Comparison of ENCODE assay signal across 9 cellular contexts in genomic region chr3:4656059-4656458, GRCh38.
DNase-seq lines count a peak whose midpoint lies in the region; ATAC-seq and TF ChIP-seq lines count a peak whose summit lies in the region.
"Had no signal": no experiment of that assay in that cellular context is flagged by ENCODE, and none has a peak within 500 bp of the region (broad histone marks: within the 10 kb centered on the region; RNA-seq: fewer than 3 reads in every experiment).

No MANE protein-coding gene starts in this region.

- TF ChIP-seq CTCF in type B pancreatic cell (conservative IDR thresholded peaks at IDR 0.05), result peak; percentile 94

- peak; percentile 64 for DNase-seq in activated CD4-positive, alpha-beta T cell treated with anti-CD3 and anti-CD28 coated beads, Interleukin-2, amount 10 ng/mL, durations not matched to agents 24 days and 14 days
- DNase-seq in activated CD4-positive, alpha-beta T cell treated with anti-CD3 and anti-CD28 coated beads for 4 hours, result no peak
- DNase-seq in NCI-H526 treated with DMSO at 0.1 percent for 48 hours (lab: John Stamatoyannopoulos, UW) (peak; percentile 43), cerebellar cortex (ENCODE audit: low spot score) (peak; percentile 71), kidney tubule cell (ENCODE audit: low spot score) (peak; percentile 69), type B pancreatic cell (ENCODE audit: extremely low spot score, unreplicated experiment) (peak; percentile 74)
- no peak for DNase-seq in stimulated activated CD4-positive, alpha-beta T cell treated with anti-CD3 and anti-CD28 coated beads, Interleukin-2, amount 100 ng/mL, for 48 hours
- no peak for DNase-seq in activated CD8-positive, alpha-beta memory T cell treated with anti-CD3 and anti-CD28 coated beads, Interleukin-2, amount 10 ng/mL, durations not matched to agents 7 days and 5 days

- H3K36me3 Mint-ChIP-seq in activated CD4-positive, alpha-beta T cell treated with anti-CD3 and anti-CD28 coated beads, Interleukin-2, amount 10 ng/mL, durations not matched to agents 24 days and 14 days (ENCODE audit: low read depth), result peaks cover 39% of the 10 kb centered on the region
- no peaks in the 10 kb centered on the region for H3K36me3 Mint-ChIP-seq in type B pancreatic cell
- peaks cover 36% of the 10 kb centered on the region for H3K36me3 Mint-ChIP-seq in activated CD8-positive, alpha-beta memory T cell treated with anti-CD3 and anti-CD28 coated beads, Interleukin-2, amount 10 ng/mL, durations not matched to agents 7 days and 5 days

- H3K9me3 Mint-ChIP-seq in activated CD4-positive, alpha-beta T cell treated with anti-CD3 and anti-CD28 coated beads, Interleukin-2, amount 10 ng/mL, durations not matched to agents 24 days and 14 days, result no peaks in the 10 kb centered on the region
- H3K9me3 Mint-ChIP-seq in type B pancreatic cell, result no peaks in the 10 kb centered on the region
- no peaks in the 10 kb centered on the region for H3K9me3 Mint-ChIP-seq in activated CD8-positive, alpha-beta memory T cell treated with anti-CD3 and anti-CD28 coated beads, Interleukin-2, amount 10 ng/mL, durations not matched to agents 7 days and 5 days (ENCODE audit: low read depth)
- H3K9me3 Mint-ChIP-seq: central memory CD8-positive, alpha-beta T cell had no signal

- intact Hi-C loops in activated CD4-positive, alpha-beta T cell treated with anti-CD3 and anti-CD28 coated beads, Interleukin-2, amount 10 ng/mL, durations not matched to agents 24 days and 14 days (cut with micrococcal nuclease), result loop anchor here (5.0 kb wide), 1 partner anchor 396 kb away; no protein-coding TSS in a partner anchor

- H3K27me3 Mint-ChIP-seq in activated CD4-positive, alpha-beta T cell treated with anti-CD3 and anti-CD28 coated beads, Interleukin-2, amount 10 ng/mL, durations not matched to agents 24 days and 14 days, result no peaks in the 10 kb centered on the region
- H3K27me3 Mint-ChIP-seq in type B pancreatic cell, result no peaks in the 10 kb centered on the region
- no peaks in the 10 kb centered on the region for H3K27me3 Mint-ChIP-seq in activated CD8-positive, alpha-beta memory T cell treated with anti-CD3 and anti-CD28 coated beads, Interleukin-2, amount 10 ng/mL, durations not matched to agents 7 days and 5 days
- H3K27me3 Mint-ChIP-seq: central memory CD8-positive, alpha-beta T cell had no signal

- ATAC-seq in activated CD8-positive, alpha-beta memory T cell treated with anti-CD3 and anti-CD28 coated beads, Interleukin-2, amount 10 ng/mL, durations not matched to agents 7 days and 5 days, result no peak

- CTCF ChIA-PET in activated CD8-positive, alpha-beta memory T cell treated with anti-CD3 and anti-CD28 coated beads, Interleukin-2, amount 10 ng/mL, durations not matched to agents 7 days and 5 days (lab: Charles Lee), result interaction anchor here (1.6 kb wide), 1 partner anchor 55 kb away, joined by 6 read pairs; no protein-coding TSS in a partner anchor

- no peak overlapping the region for H3K27ac Mint-ChIP-seq in activated CD4-positive, alpha-beta T cell treated with anti-CD3 and anti-CD28 coated beads, Interleukin-2, amount 10 ng/mL, durations not matched to agents 24 days and 14 days
- no peak overlapping the region for H3K27ac Mint-ChIP-seq in type B pancreatic cell
- H3K27ac Mint-ChIP-seq in activated CD8-positive, alpha-beta memory T cell treated with anti-CD3 and anti-CD28 coated beads, Interleukin-2, amount 10 ng/mL, durations not matched to agents 7 days and 5 days, result no peak overlapping the region

- peaks cover 4% of the 10 kb centered on the region for H3K4me1 Mint-ChIP-seq in activated CD4-positive, alpha-beta T cell treated with anti-CD3 and anti-CD28 coated beads, Interleukin-2, amount 10 ng/mL, durations not matched to agents 24 days and 14 days
- peaks cover 5% of the 10 kb centered on the region for H3K4me1 Mint-ChIP-seq in type B pancreatic cell (ENCODE audit: unreplicated experiment)
- H3K4me1 Mint-ChIP-seq in activated CD8-positive, alpha-beta memory T cell treated with anti-CD3 and anti-CD28 coated beads, Interleukin-2, amount 10 ng/mL, durations not matched to agents 7 days and 5 days, result no peaks in the 10 kb centered on the region
- H3K4me1 Mint-ChIP-seq: central memory CD8-positive, alpha-beta T cell had no signal

- H3K4me3 Mint-ChIP-seq in activated CD4-positive, alpha-beta T cell treated with anti-CD3 and anti-CD28 coated beads, Interleukin-2, amount 10 ng/mL, durations not matched to agents 24 days and 14 days, result no peak overlapping the region
- H3K4me3 Mint-ChIP-seq in type B pancreatic cell, result no peak overlapping the region
- H3K4me3 Mint-ChIP-seq in activated CD8-positive, alpha-beta memory T cell treated with anti-CD3 and anti-CD28 coated beads, Interleukin-2, amount 10 ng/mL, durations not matched to agents 7 days and 5 days, result no peak overlapping the region
- H3K4me3 Mint-ChIP-seq: central memory CD8-positive, alpha-beta T cell had no signal

Comparison
In these comparisons a context has a peak if more than half of its experiments do, and no peak if none do; other contexts are left out.
1. DNase-seq: peak in activated CD4-positive, alpha-beta T cell treated with anti-CD3 and anti-CD28 coated beads, Interleukin-2, amount 10 ng/mL, durations not matched to agents 24 days and 14 days (single experiment), NCI-H526 treated with DMSO at 0.1 percent for 48 hours (single experiment), cerebellar cortex (single experiment), kidney tubule cell (single experiment) and type B pancreatic cell (single experiment); none in activated CD4-positive, alpha-beta T cell treated with anti-CD3 and anti-CD28 coated beads for 4 hours (0 of 2), stimulated activated CD4-positive, alpha-beta T cell treated with anti-CD3 and anti-CD28 coated beads, Interleukin-2, amount 100 ng/mL, for 48 hours (0 of 2) and activated CD8-positive, alpha-beta memory T cell treated with anti-CD3 and anti-CD28 coated beads, Interleukin-2, amount 10 ng/mL, durations not matched to agents 7 days and 5 days (single experiment).